1 cellular context compared by ENCODE assay signal in genomic region chr6:48568856-48569255, GRCh38.
TF ChIP-seq lines count a peak whose summit lies in the region.

No MANE protein-coding gene starts in this region.

TF ChIP-seq in IMR-90, 13 proteins besides CTCF, POLR2A, EP300 and RAD21 (continued from another document):
- no peak for TF ChIP-seq MAFK (IDR thresholded peaks at IDR 0.05; ENCODE audit: low read depth, low read length)
- no peak for TF ChIP-seq MAZ (IDR thresholded peaks at IDR 0.05; ENCODE audit: borderline replicate concordance, low read depth, low read length)
